ENCODE assay signal across 8 cellular contexts in genomic region chr9:112751059-112751795, GRCh38. TPM values are rescaled to one million over a fixed set of nuclear protein-coding genes. Genes with fewer than 3 reads are reported as not detected.
DNase-seq lines count a peak whose midpoint lies in the region; ATAC-seq and TF ChIP-seq lines count a peak whose summit lies in the region.

No MANE protein-coding gene starts in this region.

- TF ChIP-seq POLR2A in tibial nerve (IDR thresholded peaks at IDR 0.05) = no peak

- peaks cover 0 to 60% (median 30%) of the 10 kb centered on the region in 4 donors for H3K4me1 ChIP-seq in tibial nerve

- TF ChIP-seq EP300 in tibial nerve (IDR thresholded peaks at IDR 0.05) = peak in 1 of 2 donors; percentile 65

- 1% methylated on average over 27 to 31 of the region's 49 CpGs for WGBS in tibial nerve, 2 donors

- peaks cover 42 to 81% (median 74%) of the 10 kb centered on the region in 4 donors for H3K4me1 Mint-ChIP-seq in naive thymus-derived CD8-positive, alpha-beta T cell

- TF ChIP-seq CTCF in HL-60 (IDR thresholded peaks at IDR 0.05; ENCODE audit: insufficient read depth, low read length) (no peak), fibroblast of pulmonary artery (IDR thresholded peaks at IDR 0.05; ENCODE audit: low read length, missing control alignments) (no peak), tibial nerve (IDR thresholded peaks at IDR 0.05) (peak in 1 of 5 experiments; percentile 6)

- H3K27ac Mint-ChIP-seq in naive thymus-derived CD8-positive, alpha-beta T cell = peak overlapping the region; percentile 78 to 89 (median 84)

- H3K9me3 ChIP-seq in tibial nerve = no peaks in the 10 kb centered on the region

- POLR2A ChIA-PET in naive thymus-derived CD8-positive, alpha-beta T cell (lab: Charles Lee) = interaction anchor here (0.6 to 3.3 kb wide), 6 partner anchors 9 to 556 kb away, joined by 3 to 17 read pairs (median 10); partner anchors contain the start of genes HSDL2, INIP, KIAA1958 and PTBP3

- H3K36me3 ChIP-seq in tibial nerve = no peaks in the 10 kb centered on the region

- DNase-seq in COLO829 (ENCODE audit: low spot score) = peak; percentile 73
- DNase-seq in HL-60 (ENCODE audit: low read depth in 1 of 2, low spot score in 1 of 2) = peak; percentile 49 to 83
- peak; percentile 74 for DNase-seq in OCI-M1 (lab: John Stamatoyannopoulos, UW)
- peak; percentile 21 for DNase-seq in activated effector memory CD4-positive, alpha-beta T cell treated with Interleukin-2 at 50 U/mL for 16 hours
- DNase-seq in fibroblast of pulmonary artery (ENCODE audit: low read depth) = peak; percentile 69
- DNase-seq in naive thymus-derived CD8-positive, alpha-beta T cell = peak in 9 of 10 donors; percentile 8 to 64 (median 29)
- DNase-seq in tibial nerve (ENCODE audit: low spot score in 2 of 2) = no peak

- no peaks in the 10 kb centered on the region for H3K27me3 Mint-ChIP-seq in naive thymus-derived CD8-positive, alpha-beta T cell

- peak overlapping the region; percentile 72 for H3K27ac ChIP-seq in HL-60 (replicated peaks)
- peak overlapping the region; percentile 74 to 95 (median 84) for H3K27ac ChIP-seq in tibial nerve

- no peaks in the 10 kb centered on the region for H3K36me3 Mint-ChIP-seq in naive thymus-derived CD8-positive, alpha-beta T cell

- peak overlapping the region; percentile 79 to 91 (median 88) for H3K4me3 Mint-ChIP-seq in naive thymus-derived CD8-positive, alpha-beta T cell

- no peaks in the 10 kb centered on the region for H3K27me3 ChIP-seq in HL-60 (ENCODE audit: insufficient read depth, poor library complexity, severe bottlenecking)
- no peaks in the 10 kb centered on the region for H3K27me3 ChIP-seq in tibial nerve

- H3K9me3 Mint-ChIP-seq in naive thymus-derived CD8-positive, alpha-beta T cell = no peaks in the 10 kb centered on the region

- peak overlapping the region; percentile 90 for H3K4me3 ChIP-seq in HL-60 (replicated peaks; ENCODE audit: insufficient read depth, low read length)
- H3K4me3 ChIP-seq in fibroblast of pulmonary artery (replicated peaks; ENCODE audit: low read depth, low read length) = peak overlapping the region; percentile 70
- H3K4me3 ChIP-seq in tibial nerve = peak overlapping the region; percentile 79 to 99 (median 94)

- peak; percentile 31 for ATAC-seq in GM19468 (IDR thresholded peaks at IDR 0.05; ENCODE audit: extremely low read depth, unreplicated experiment)
- ATAC-seq in naive thymus-derived CD8-positive, alpha-beta T cell = peak; percentile 7 to 16

RNA-seq across cellular contexts. Expression of gene SNX30, which starts 0.7 kb away (rescaled TPM):
- total RNA-seq in naive thymus-derived CD8-positive, alpha-beta T cell = 10 to 100 TPM; 10.3 to 10.4 TPM
- 1 to 10 TPM; 1.7 to 3.6 (median 2.2) TPM for polyA plus RNA-seq in naive thymus-derived CD8-positive, alpha-beta T cell
- total RNA-seq in tibial nerve = 10 to 100 TPM; 14.9 to 25.3 (median 17.0) TPM

RNA-seq across cellular contexts. Expression of gene INIP, which starts 33.3 kb away (rescaled TPM):
- 10 to 100 TPM; 25.8 to 26.0 TPM for total RNA-seq in naive thymus-derived CD8-positive, alpha-beta T cell
- 10 to 100 TPM; 26.6 to 38.9 (median 38.5) TPM for polyA plus RNA-seq in naive thymus-derived CD8-positive, alpha-beta T cell
- 10 to 100 TPM; 18.4 to 28.5 (median 24.9) TPM for total RNA-seq in tibial nerve

Comparison
In these comparisons a context has a peak if more than half of its experiments do, and no peak if none do; other contexts are left out.
1. DNase-seq: peak in COLO829 (single experiment), HL-60 (2 of 2), OCI-M1 (single experiment), activated effector memory CD4-positive, alpha-beta T cell treated with Interleukin-2 at 50 U/mL for 16 hours (single experiment), fibroblast of pulmonary artery (single experiment) and naive thymus-derived CD8-positive, alpha-beta T cell (9 of 10); none in tibial nerve (0 of 2).
2. Peak in every context shown above with its lines, with median percentiles within 50 percentile points of each other: H3K4me3 ChIP-seq.